9 cellular contexts compared by ENCODE assay signal in genomic region chr3:33218072-33218445, GRCh38. TPM values are rescaled to one million over a fixed set of nuclear protein-coding genes. Genes with fewer than 3 reads are reported as not detected.
DNase-seq lines count a peak whose midpoint lies in the region; ATAC-seq, FAIRE-seq and TF ChIP-seq lines count a peak whose summit lies in the region.
"Had no signal": no experiment of that assay in that cellular context is flagged by ENCODE, and none has a peak within 500 bp of the region (broad histone marks: within the 10 kb centered on the region; RNA-seq: fewer than 3 reads in every experiment).

No MANE protein-coding gene starts in this region.

- TF ChIP-seq POLR2A in suprapubic skin (IDR thresholded peaks at IDR 0.05) = no peak

- H3K27me3 ChIP-seq in left lung (peaks cover 45 to 71% of the 10 kb centered on the region in 2 donors), suprapubic skin (peaks cover 20% of the 10 kb centered on the region), pancreas (no peaks in the 10 kb centered on the region)

- ATAC-seq in left lung = peak; percentile 13
- no peak for ATAC-seq in pancreas
- no peak for ATAC-seq in GM21717 (IDR thresholded peaks at IDR 0.05; ENCODE audit: unreplicated experiment)

- TF ChIP-seq EP300 in suprapubic skin (IDR thresholded peaks at IDR 0.05) = no peak

- intact Hi-C loops in left lung (cut with DNase I) (no loop called here), pancreas (cut with DNase I) (no loop called here)

- no peak overlapping the region for H3K27ac ChIP-seq in left lung
- peak overlapping the region; percentile 8 for H3K27ac ChIP-seq in suprapubic skin
- no peak overlapping the region for H3K27ac ChIP-seq in pancreas

- 2% methylated on average over 17 of the region's 17 CpGs for WGBS in suprapubic skin
- WGBS in pancreas, 2 donors = 2% methylated on average over 17 of the region's 17 CpGs

- FAIRE-seq in pancreas (lab: Jason Lieb, UNC) = no peak

- H3K4me3 ChIP-seq in astrocyte of the cerebellum (ENCODE audit: low read depth, low read length) = peak overlapping the region; percentile 63
- peak overlapping the region; percentile 27 to 30 for H3K4me3 ChIP-seq in left lung
- H3K4me3 ChIP-seq in suprapubic skin = peak overlapping the region; percentile 54
- H3K4me3 ChIP-seq in pancreas = peak overlapping the region in 1 of 4 donors; percentile 28

- H3K4me1 ChIP-seq in left lung (peaks cover 0 to 12% of the 10 kb centered on the region in 2 donors), suprapubic skin (peaks cover 14% of the 10 kb centered on the region), pancreas (no peaks in the 10 kb centered on the region)

- H3K9me3 ChIP-seq in left lung (no peaks in the 10 kb centered on the region), suprapubic skin (no peaks in the 10 kb centered on the region), pancreas (no peaks in the 10 kb centered on the region)

- H3K36me3 ChIP-seq in left lung (no peaks in the 10 kb centered on the region), suprapubic skin (no peaks in the 10 kb centered on the region), pancreas (no peaks in the 10 kb centered on the region)

- in situ Hi-C loops in astrocyte of the cerebellum (cut with HindIII; ENCODE audit: low sequenced_read_pairs) = no loop called here

- TF ChIP-seq CTCF in astrocyte of the cerebellum (IDR thresholded peaks at IDR 0.05; ENCODE audit: low read depth, low read length, missing control alignments) = no peak
- TF ChIP-seq CTCF in left lung (IDR thresholded peaks at IDR 0.05) = no peak
- no peak for TF ChIP-seq CTCF in suprapubic skin (IDR thresholded peaks at IDR 0.05)
- no peak for TF ChIP-seq CTCF in pancreas (IDR thresholded peaks at IDR 0.05)

- peak; percentile 7 for DNase-seq in NCI-H345 (lab: John Stamatoyannopoulos, UW)
- DNase-seq in NCI-H345 treated with DMSO at 0.1 percent for 48 hours (lab: John Stamatoyannopoulos, UW; ENCODE audit: unreplicated experiment) = no peak
- DNase-seq in astrocyte of the cerebellum (ENCODE audit: low read depth) = no peak
- DNase-seq in left lung = no peak
- DNase-seq in suprapubic skin (ENCODE audit: low spot score in 2 of 2) = no peak
- no peak for DNase-seq in SHP77 (lab: John Stamatoyannopoulos, UW)
- DNase-seq in pancreas = no peak
- DNase-seq: NCI-H774 had no signal

RNA-seq across cellular contexts. Expression of gene SUSD5, which starts 0.6 kb away (rescaled TPM):
- total RNA-seq in left lung = 1 to 10 TPM; 1.3 to 1.8 TPM
- total RNA-seq in suprapubic skin = 1 to 10 TPM in 3 of 4 donors, under 1 TPM in 1; 0.60 to 2.6 (median 1.4) TPM
- total RNA-seq in pancreas = under 1 TPM; 0.05 to 0.49 (median 0.20) TPM
- polyA plus RNA-seq in pancreas = under 1 TPM; 0.11 to 0.54 TPM

RNA-seq across cellular contexts. Expression of gene FBXL2, which starts 59.2 kb away (rescaled TPM):
- total RNA-seq in left lung = 10 to 100 TPM in 1 of 2 donors, 1 to 10 TPM in 1; 7.5 to 16.8 TPM
- total RNA-seq in suprapubic skin = 1 to 10 TPM; 2.2 to 4.1 (median 3.3) TPM
- 1 to 10 TPM; 1.8 to 7.8 (median 2.9) TPM for total RNA-seq in pancreas
- 1 to 10 TPM; 2.5 to 5.0 TPM for polyA plus RNA-seq in pancreas
